1 cellular context compared by ENCODE assay signal in genomic region chr22:19432092-19432844, GRCh38.
TF ChIP-seq lines count a peak whose summit lies in the region.

TSS of gene MRPL40 (plus strand) at chr22:19432545. CDS start at chr22:19432555, 10 bp downstream.

TF ChIP-seq in K562, 482 proteins besides CTCF, POLR2A, EP300 and RAD21 (continued from another document and continues in another):
- TF ChIP-seq GATA2 (CRISPR knock-in tag; IDR thresholded peaks at IDR 0.05), result no peak
- TF ChIP-seq ZNF407 (IDR thresholded peaks at IDR 0.05; ENCODE audit: low read depth), result no peak
- TF ChIP-seq KAT8 (IDR thresholded peaks at IDR 0.05; ENCODE audit: low read depth), result no peak
- no peak for TF ChIP-seq SMARCC2 (IDR thresholded peaks at IDR 0.05; ENCODE audit: low read depth)
- TF ChIP-seq E2F1 (CRISPR knock-in tag; IDR thresholded peaks at IDR 0.05), result peak; percentile 97
- no peak for TF ChIP-seq ZBTB8A (IDR thresholded peaks at IDR 0.05; ENCODE audit: partially characterized antibody)
- TF ChIP-seq HNRNPK (IDR thresholded peaks at IDR 0.05; ENCODE audit: low read depth, low read length, poor library complexity, severe bottlenecking), result no peak
- 0 out of 2 replicates have a peak, but pooled peaks have one; percentile 26 for TF ChIP-seq ZNF696 (CRISPR knock-in tag; conservative IDR thresholded peaks at IDR 0.05)
- no peak for TF ChIP-seq NCOA2 (IDR thresholded peaks at IDR 0.05; ENCODE audit: partially characterized antibody in 2 of 2)
- peak; percentile 84 for TF ChIP-seq ZNF668 (CRISPR knock-in tag; IDR thresholded peaks at IDR 0.05)
- no peak for TF ChIP-seq FOXP1 (CRISPR knock-in tag; IDR thresholded peaks at IDR 0.05)
- no peak for TF ChIP-seq HMBOX1 (IDR thresholded peaks at IDR 0.05)
- peak; percentile 100 for TF ChIP-seq CXXC5 (CRISPR knock-in tag; IDR thresholded peaks at IDR 0.05)
- no peak for TF ChIP-seq NKRF (IDR thresholded peaks at IDR 0.05; ENCODE audit: borderline replicate concordance)
- TF ChIP-seq SAP30 (IDR thresholded peaks at IDR 0.05; ENCODE audit: borderline replicate concordance, insufficient read depth, low read depth, low read length, poor library complexity, severe bottlenecking), result peak; percentile 96
- no peak for TF ChIP-seq CBX8 (IDR thresholded peaks at IDR 0.05; ENCODE audit: borderline replicate concordance, extremely low read depth, low read depth, low read length, poor library complexity, severe bottlenecking)
- no peak for TF ChIP-seq TEAD4 (IDR thresholded peaks at IDR 0.05; ENCODE audit: low read length)
- TF ChIP-seq TEAD4 (CRISPR knock-in tag; IDR thresholded peaks at IDR 0.05; ENCODE audit: borderline replicate concordance), result no peak
- TF ChIP-seq PHB2 (IDR thresholded peaks at IDR 0.05; ENCODE audit: low read depth), result no peak
- TF ChIP-seq U2AF2 (optimal IDR thresholded peaks at IDR 0.05; ENCODE audit: low read depth, low read length), result no peak
- no peak for TF ChIP-seq MBD2 (IDR thresholded peaks at IDR 0.05; ENCODE audit: borderline replicate concordance, low read depth)
- no peak for TF ChIP-seq ZNF584 (CRISPR knock-in tag; IDR thresholded peaks at IDR 0.05; ENCODE audit: low read depth)
- no peak for TF ChIP-seq TCF3 (CRISPR knock-in tag; IDR thresholded peaks at IDR 0.05)
- no peak for TF ChIP-seq ZNF740 (CRISPR knock-in tag; IDR thresholded peaks at IDR 0.05)
- TF ChIP-seq ZNF740 (tag; IDR thresholded peaks at IDR 0.05), result no peak
- peak; percentile 89 for TF ChIP-seq GTF2F1 (IDR thresholded peaks at IDR 0.05; ENCODE audit: low read depth, low read length)
- TF ChIP-seq TARDBP (IDR thresholded peaks at IDR 0.05), result no peak
- peak in 1 of 2 experiments; percentile 98; a peak in 2 of 4 replicates for TF ChIP-seq SIN3A (IDR thresholded peaks at IDR 0.05; ENCODE audit: borderline replicate concordance in 2 of 2, control insufficient read depth in 1 of 2, low read depth in 2 of 2, low read length in 2 of 2)
- TF ChIP-seq THRB (CRISPR knock-in tag; conservative IDR thresholded peaks at IDR 0.05), result peak; percentile 91
- TF ChIP-seq MTA3 (IDR thresholded peaks at IDR 0.05; ENCODE audit: borderline replicate concordance), result no peak
- TF ChIP-seq PHF21A (IDR thresholded peaks at IDR 0.05; ENCODE audit: borderline replicate concordance, low read depth), result no peak
- peak; percentile 82 for TF ChIP-seq HINFP (tag; conservative IDR thresholded peaks at IDR 0.05; ENCODE audit: low read depth)
- peak; percentile 100 for TF ChIP-seq STAT6 (CRISPR knock-in tag; IDR thresholded peaks at IDR 0.05)
- peak; percentile 91 for TF ChIP-seq HNRNPLL (IDR thresholded peaks at IDR 0.05; ENCODE audit: low read depth, low read length, poor library complexity, severe bottlenecking)
- no peak for TF ChIP-seq VEZF1 (CRISPR knock-in tag; IDR thresholded peaks at IDR 0.05)
- no peak for TF ChIP-seq MAX (CRISPR knock-in tag; IDR thresholded peaks at IDR 0.05)
